In genomic region chr15:42893911-42894310, GRCh38 we compare ENCODE assay signal across 2 cellular contexts.
TF ChIP-seq lines count a peak whose summit lies in the region.

No MANE protein-coding gene starts in this region.

TF ChIP-seq in GM12878, 131 proteins besides CTCF, POLR2A, EP300 and RAD21:
- TF ChIP-seq ZBTB33 (IDR thresholded peaks at IDR 0.05): peak; percentile 65; the same call in 1 of the 2 replicates

TF ChIP-seq in K562, 482 proteins besides CTCF, POLR2A, EP300 and RAD21:
- TF ChIP-seq ZNF431 (CRISPR knock-in tag; IDR thresholded peaks at IDR 0.05): peak; percentile 71; the same call in 1 of the 2 replicates
